ENCODE assay signal across 8 cellular contexts in genomic region chr1:153985984-153986761, GRCh38. TPM values are rescaled to one million over a fixed set of nuclear protein-coding genes. Genes with fewer than 3 reads are reported as not detected.
DNase-seq lines count a peak whose midpoint lies in the region; ATAC-seq and TF ChIP-seq lines count a peak whose summit lies in the region.

RAB13 (minus strand) TSS chr1:153986339; CDS start chr1:153986236, 103 bp downstream.

- DNase-seq in AG08395 (ENCODE audit: low spot score) (peak; percentile 95), NCI-H446 treated with DMSO at 0.1 percent for 48 hours (lab: John Stamatoyannopoulos, UW) (peak; percentile 81), amniotic stem cell (lab: John Stamatoyannopoulos, UW) (peak; percentile 83), Right ventricle myocardium superior (peak; percentile 89), omental fat pad (ENCODE audit: low spot score) (peak; percentile 49), RPMI8226 (no peak)

- ATAC-seq in Right ventricle myocardium superior (ENCODE audit: poor library complexity): peak; percentile 86
- ATAC-seq in omental fat pad (ENCODE audit: low FRiP score): peak; percentile 86
- ATAC-seq in GM19324 (IDR thresholded peaks at IDR 0.05; ENCODE audit: low FRiP score, unreplicated experiment): no peak

- in situ Hi-C loops in GM18951 (cut with MboI; ENCODE audit: low sequenced_read_pairs, unreplicated experiment): loop anchor here (10.0 to 25.0 kb wide), 4 partner anchors 161 to 474 kb away; partner anchors contain the start of genes ILF2 and NPR1

- TF ChIP-seq POLR2A in GM18951 (IDR thresholded peaks at IDR 0.05; ENCODE audit: extremely low read depth, insufficient read depth, insufficient read length): peak; percentile 29

- no peak for TF ChIP-seq CTCF in omental fat pad (IDR thresholded peaks at IDR 0.05)

- intact Hi-C loops in Right ventricle myocardium superior (cut with DNase I): loop anchor here (5.0 to 10.0 kb wide), 3 partner anchors 189 to 451 kb away; partner anchors contain the start of genes NPR1 and S100A6

RNA-seq across cellular contexts. Expression of gene RAB13, which starts in this region (rescaled TPM):
- 59.9 TPM for total RNA-seq in Right ventricle myocardium superior
- total RNA-seq in omental fat pad: 10 to 100 TPM; 62.7 to 87.5 (median 78.3) TPM
